ENCODE assay signal across 9 cellular contexts in the genomic region with DNA sequence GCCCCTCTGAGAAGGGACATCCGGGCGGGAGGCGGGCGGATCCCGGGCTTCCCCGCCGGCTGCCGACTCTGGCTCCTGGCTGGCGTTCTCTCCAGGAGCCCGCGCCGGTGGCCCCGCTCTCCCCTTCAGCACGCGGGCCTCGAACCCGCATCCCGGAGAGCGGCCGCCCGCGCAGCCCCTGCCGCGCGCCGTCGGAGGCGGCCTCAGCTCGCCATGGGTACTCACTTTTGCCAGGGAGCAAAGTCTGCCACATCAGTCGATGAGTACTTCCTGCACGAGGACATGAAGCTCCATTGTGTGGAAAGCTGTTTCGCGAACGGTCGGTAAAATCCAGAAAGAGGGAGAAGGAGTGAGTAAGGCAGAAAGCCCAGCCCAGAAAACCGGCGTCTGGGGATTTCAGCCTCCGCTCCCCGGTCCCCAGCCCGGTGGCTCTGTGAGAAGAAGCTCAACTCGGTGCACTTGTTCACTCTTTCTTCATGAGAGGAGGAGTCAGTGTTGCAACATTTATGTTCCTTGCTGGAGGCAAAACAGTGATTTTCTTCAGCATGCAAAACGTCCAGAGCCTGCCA. TPM values are rescaled to one million over a fixed set of nuclear protein-coding genes. Genes with fewer than 3 reads are reported as not detected.
DNase-seq lines count a peak whose midpoint lies in the region; ATAC-seq and TF ChIP-seq lines count a peak whose summit lies in the region.
"Had no signal": no experiment of that assay in that cellular context is flagged by ENCODE, and none has a peak within 500 bp of the region (broad histone marks: within the 10 kb centered on the region; RNA-seq: fewer than 3 reads in every experiment).

PRLR (minus strand) TSS at position 445 of the 569 bp plus-strand sequence. CDS start 140,867 bp downstream, outside the sequence.

- H3K9ac ChIP-seq in SK-N-MC (ENCODE audit: insufficient read length) = peak within 1 kb of the TSS; percentile 65

- H3K4me3 Mint-ChIP-seq in naive thymus-derived CD8-positive, alpha-beta T cell = peak within 1 kb of the TSS; percentile 66 to 84 (median 76)

- ATAC-seq in HG02884 (IDR thresholded peaks at IDR 0.05; ENCODE audit: unreplicated experiment) = peak; percentile 23
- ATAC-seq in naive thymus-derived CD8-positive, alpha-beta T cell = peak in 1 of 2 donors; percentile 10

- DNase-seq in DMS153 (lab: John Stamatoyannopoulos, UW) (peak; percentile 22), DMS153 treated with DMSO at 0.1 percent for 48 hours (lab: John Stamatoyannopoulos, UW; ENCODE audit: unreplicated experiment) (no peak), SK-N-MC (ENCODE audit: low read depth, low spot score) (peak; percentile 48), fibroblast of gingiva (ENCODE audit: low read depth) (peak; percentile 40), NK-92 (lab: John Stamatoyannopoulos, UW; ENCODE audit: unreplicated experiment) (no peak), erythroblast (lab: John Stamatoyannopoulos, UW) (no peak)
- peak in 3 of 10 donors; percentile 4 to 6 (median 5) for DNase-seq in naive thymus-derived CD8-positive, alpha-beta T cell

- H3K9me3 Mint-ChIP-seq in naive thymus-derived CD8-positive, alpha-beta T cell = peaks cover 0 to 2% (median 0%) of the 10 kb centered on the region in 9 donors

- H3K4me1 Mint-ChIP-seq in naive thymus-derived CD8-positive, alpha-beta T cell = peaks cover 6 to 17% (median 12%) of the 10 kb centered on the region in 4 donors

- no peak within 1 kb of the TSS for H3K27ac Mint-ChIP-seq in naive thymus-derived CD8-positive, alpha-beta T cell

- POLR2A ChIA-PET in naive thymus-derived CD8-positive, alpha-beta T cell (lab: Charles Lee) = no interaction called here

- H3K36me3 ChIP-seq in SK-N-MC (ENCODE audit: insufficient read depth, low read length) = no peaks in the 10 kb centered on the region

- H3K9me3 ChIP-seq in SK-N-MC (ENCODE audit: low read depth, low read length) = no peaks in the 10 kb centered on the region

- H3K27ac ChIP-seq in SK-N-MC = no peak within 1 kb of the TSS; the same call in 1 of the 2 replicates

- peaks cover 0 to 2% (median 0%) of the 10 kb centered on the region in 3 donors for H3K36me3 Mint-ChIP-seq in naive thymus-derived CD8-positive, alpha-beta T cell

- H3K27me3 Mint-ChIP-seq in naive thymus-derived CD8-positive, alpha-beta T cell = peaks cover 42 to 89% (median 66%) of the 10 kb centered on the region in 5 donors

- H3K4me3 ChIP-seq in SK-N-MC = peak within 1 kb of the TSS; percentile 80

- no peak for TF ChIP-seq POLR2A in erythroblast (IDR thresholded peaks at IDR 0.05; ENCODE audit: low read length)

RNA-seq across cellular contexts. Expression of gene PRLR, which starts in this region (rescaled TPM):
- not detected for total RNA-seq in naive thymus-derived CD8-positive, alpha-beta T cell
- not detected for polyA plus RNA-seq in naive thymus-derived CD8-positive, alpha-beta T cell
- polyA plus RNA-seq: AG04450 had no signal

Comparison
In these comparisons a context has a peak if more than half of its experiments do, and no peak if none do; other contexts are left out.
1. DNase-seq: peak in DMS153 (single experiment), SK-N-MC (single experiment) and fibroblast of gingiva (single experiment); none in DMS153 treated with DMSO at 0.1 percent for 48 hours (single experiment), NK-92 (single experiment) and erythroblast (0 of 2).